Comparison of ENCODE assay signal across 7 cellular contexts in genomic region chr17:19533036-19533717, GRCh38. TPM values are rescaled to one million over a fixed set of nuclear protein-coding genes. Genes with fewer than 3 reads are reported as not detected.
DNase-seq lines count a peak whose midpoint lies in the region; ATAC-seq, FAIRE-seq and TF ChIP-seq lines count a peak whose summit lies in the region.

No MANE protein-coding gene starts in this region.

- H3K9ac ChIP-seq in HUES48 (ENCODE audit: low read depth, low read length) (no peak overlapping the region), GM12878 (ENCODE audit: control insufficient read depth, insufficient read depth, low read length) (no peak overlapping the region)

- TF ChIP-seq RAD21 in GM12878 (IDR thresholded peaks at IDR 0.05; ENCODE audit: insufficient read depth, low read depth, low read length): no peak

- FAIRE-seq in GM12878 (lab: Jason Lieb, UNC): no peak

- H2AFZ ChIP-seq in GM12878 (ENCODE audit: control insufficient read depth, low read depth, low read length): no peak overlapping the region

- peak overlapping the region; percentile 60; the same call in 1 of the 2 replicates for H3K4me2 ChIP-seq in GM12878 (ENCODE audit: control insufficient read depth, insufficient read depth)

- H3K4me1 ChIP-seq in HUES48 (ENCODE audit: control insufficient read depth, insufficient read depth, low read length): no peaks in the 10 kb centered on the region
- H3K4me1 ChIP-seq in GM12878 (ENCODE audit: control insufficient read depth, insufficient read depth, low read length): peaks cover 6% of the 10 kb centered on the region; the same call in 1 of the 2 replicates
- H3K4me1 ChIP-seq in right lobe of liver: peaks cover 0 to 44% (median 9%) of the 10 kb centered on the region in 4 donors
- H3K4me1 ChIP-seq in stomach: peaks cover 16 to 19% (median 18%) of the 10 kb centered on the region in 4 donors

- 56% methylated on average over 26 of the region's 30 CpGs for WGBS in GM12878 (ENCODE audit: insufficient coverage, insufficient replicate concordance, low lambda C conversion rate, missing lambda C conversion rate)
- 14% methylated on average over 14 of the region's 30 CpGs for WGBS in right lobe of liver (ENCODE audit: insufficient coverage, low coverage, low lambda C conversion rate, missing lambda C conversion rate)
- 35 to 55% (median 43%) methylated on average over 20 to 30 of the region's 30 CpGs for WGBS in stomach, 5 donors

- H3K9me3 ChIP-seq in HUES48 (ENCODE audit: control insufficient read depth, insufficient read depth, low read length) (no peaks in the 10 kb centered on the region), GM12878 (replicated peaks; ENCODE audit: control insufficient read depth, insufficient read depth, low read length) (no peaks in the 10 kb centered on the region), right lobe of liver (no peaks in the 10 kb centered on the region), stomach (no peaks in the 10 kb centered on the region)

- ATAC-seq in GM12878 (no peak), right lobe of liver (peak; percentile 17 to 47 (median 41))

- H3K79me2 ChIP-seq in GM12878 (ENCODE audit: control insufficient read depth, insufficient read depth, low read length): no peaks in the 10 kb centered on the region

- CTCF ChIA-PET in GM12878 (lab: Yijun Ruan, JAX): no interaction called here

- peaks cover 55% of the 10 kb centered on the region for H3K27me3 Mint-ChIP-seq in activated CD4-positive, alpha-beta T cell treated with anti-CD3 and anti-CD28 coated beads, Interleukin-2, amount 10 ng/mL, durations not matched to agents 24 days and 14 days

- H3K9me3 Mint-ChIP-seq in activated CD4-positive, alpha-beta T cell treated with anti-CD3 and anti-CD28 coated beads, Interleukin-2, amount 10 ng/mL, durations not matched to agents 24 days and 14 days: no peaks in the 10 kb centered on the region

- SMC1A ChIA-PET in GM12878 (lab: Charles Lee; ENCODE audit: uncharacterized antibody, unreplicated experiment): no interaction called here

- no peaks in the 10 kb centered on the region for H3K4me1 Mint-ChIP-seq in activated CD4-positive, alpha-beta T cell treated with anti-CD3 and anti-CD28 coated beads, Interleukin-2, amount 10 ng/mL, durations not matched to agents 24 days and 14 days

- no peak overlapping the region for H3K4me3 Mint-ChIP-seq in activated CD4-positive, alpha-beta T cell treated with anti-CD3 and anti-CD28 coated beads, Interleukin-2, amount 10 ng/mL, durations not matched to agents 24 days and 14 days

- H3K36me3 ChIP-seq in HUES48 (ENCODE audit: control insufficient read depth, insufficient read depth, low read length): no peaks in the 10 kb centered on the region
- H3K36me3 ChIP-seq in GM12878 (ENCODE audit: control insufficient read depth in 2 of 2, insufficient read depth in 2 of 2, low read length in 1 of 2): no peaks in the 10 kb centered on the region
- H3K36me3 ChIP-seq in right lobe of liver: no peaks in the 10 kb centered on the region
- H3K36me3 ChIP-seq in stomach: no peaks in the 10 kb centered on the region

- RAD21 ChIA-PET in GM12878 (lab: Charles Lee; ENCODE audit: unreplicated experiment): no interaction called here

- TF ChIP-seq CTCF in GM12878 (IDR thresholded peaks at IDR 0.05 in 2 of 3, conservative IDR thresholded peaks at IDR 0.05 in 1 of 3; ENCODE audit: control insufficient read depth in 2 of 3, extremely low read depth in 1 of 3, insufficient read depth in 1 of 3, low read depth in 3 of 3, low read length in 3 of 3): no peak
- no peak for TF ChIP-seq CTCF in right lobe of liver (IDR thresholded peaks at IDR 0.05)
- no peak for TF ChIP-seq CTCF in stomach (IDR thresholded peaks at IDR 0.05)

- in situ Hi-C loops in GM12878 (cut with MboI): no loop called here

- H3K27ac ChIP-seq in HUES48 (ENCODE audit: low read depth, low read length) (no peak overlapping the region), GM12878 (ENCODE audit: control insufficient read depth, insufficient read depth) (no peak overlapping the region), right lobe of liver (peak overlapping the region; percentile 82 to 100 (median 99)), stomach (no peak overlapping the region)

- H3K27me3 ChIP-seq in HUES48 (ENCODE audit: control insufficient read depth, insufficient read depth, low read length) (peaks cover 40% of the 10 kb centered on the region), GM12878 (replicated peaks in 1 of 2; ENCODE audit: control insufficient read depth in 2 of 2, insufficient read depth in 2 of 2, low read length in 1 of 2) (peaks cover 4 to 12% of the 10 kb centered on the region in 2 experiments; a peak in 3 of 4 replicates), right lobe of liver (no peaks in the 10 kb centered on the region), stomach (peaks cover 0 to 39% (median 24%) of the 10 kb centered on the region in 3 donors)

- DNase-seq in GM12878 (ENCODE audit: low read depth, low spot score) (no peak), right lobe of liver (peak; percentile 58 to 75 (median 64)), stomach (no peak), NCI-H146 treated with DMSO at 0.1 percent for 48 hours (lab: John Stamatoyannopoulos, UW; ENCODE audit: unreplicated experiment) (no peak)
- DNase-seq in activated CD4-positive, alpha-beta T cell treated with anti-CD3 and anti-CD28 coated beads, Interleukin-2, amount 10 ng/mL, durations not matched to agents 24 days and 14 days: no peak
- DNase-seq in stimulated activated naive CD4-positive, alpha-beta T cell (lab: John Stamatoyannopoulos, UW): no peak

- TF ChIP-seq EP300 in GM12878 (IDR thresholded peaks at IDR 0.05; ENCODE audit: borderline replicate concordance in 1 of 2, control insufficient read depth in 1 of 2, low read depth in 2 of 2, low read length in 2 of 2) (no peak), stomach (IDR thresholded peaks at IDR 0.05) (no peak)

- POLR2A ChIA-PET in GM12878 (lab: Charles Lee): no interaction called here

- BruUV-seq in GM12878 (replicated peaks; lab: Mats Ljungman, UMichigan): no TSS peak

- peak overlapping the region; percentile 63 for H3K4me3 ChIP-seq in HUES48 (ENCODE audit: low read depth, low read length)
- no peak overlapping the region for H3K4me3 ChIP-seq in GM12878
- H3K4me3 ChIP-seq in right lobe of liver: peak overlapping the region; percentile 75 to 92 (median 85)
- H3K4me3 ChIP-seq in stomach: peak overlapping the region; percentile 49 to 71 (median 59)

- H3K36me3 Mint-ChIP-seq in activated CD4-positive, alpha-beta T cell treated with anti-CD3 and anti-CD28 coated beads, Interleukin-2, amount 10 ng/mL, durations not matched to agents 24 days and 14 days (ENCODE audit: low read depth): no peaks in the 10 kb centered on the region

- H4K20me1 ChIP-seq in GM12878 (ENCODE audit: control insufficient read depth, insufficient read depth): no peaks in the 10 kb centered on the region

- intact Hi-C loops in GM12878 (cut with micrococcal nuclease; ENCODE audit: unreplicated experiment) (no loop called here), right lobe of liver (cut with DNase I) (no loop called here), stomach (cut with DNase I; ENCODE audit: low total_unique reads) (no loop called here)
- intact Hi-C loops in activated CD4-positive, alpha-beta T cell treated with anti-CD3 and anti-CD28 coated beads, Interleukin-2, amount 10 ng/mL, durations not matched to agents 24 days and 14 days (cut with micrococcal nuclease): no loop called here

- H3K27ac Mint-ChIP-seq in activated CD4-positive, alpha-beta T cell treated with anti-CD3 and anti-CD28 coated beads, Interleukin-2, amount 10 ng/mL, durations not matched to agents 24 days and 14 days: no peak overlapping the region

- TF ChIP-seq POLR2A in GM12878 (IDR thresholded peaks at IDR 0.05; ENCODE audit: low read depth, low read length) (no peak), right lobe of liver (IDR thresholded peaks at IDR 0.05) (no peak), stomach (IDR thresholded peaks at IDR 0.05) (no peak)

TF ChIP-seq in GM12878, 131 proteins besides CTCF, POLR2A, EP300 and RAD21 (continues in another document):
- TF ChIP-seq NRF1 (conservative IDR thresholded peaks at IDR 0.05; ENCODE audit: low read depth, low read length): no peak
- no peak for TF ChIP-seq IRF4 (IDR thresholded peaks at IDR 0.05; ENCODE audit: low read depth, low read length)
- TF ChIP-seq ZNF217 (IDR thresholded peaks at IDR 0.05): no peak
- no peak for TF ChIP-seq FOXK2 (IDR thresholded peaks at IDR 0.05)
- no peak for TF ChIP-seq NFXL1 (IDR thresholded peaks at IDR 0.05; ENCODE audit: borderline replicate concordance)
- TF ChIP-seq RCOR1 (conservative IDR thresholded peaks at IDR 0.05; ENCODE audit: low read depth, low read length): no peak
- TF ChIP-seq ZBED1 (IDR thresholded peaks at IDR 0.05; ENCODE audit: borderline replicate concordance): no peak
- TF ChIP-seq FOXM1 (IDR thresholded peaks at IDR 0.05; ENCODE audit: low read depth, low read length): no peak

RNA-seq across cellular contexts. Expression of gene SLC47A1, which starts 0.5 kb away (rescaled TPM):
- total RNA-seq in GM12878 (2013; cell fraction: nucleolus; rRNA removed): not detected in 2 replicates
- not detected in 2 replicates for total RNA-seq in GM12878 (2014; rRNA removed)
- total RNA-seq in GM12878 (2014; rRNA removed; fragmentation: Illumina TruSeq; extraction: Trizol): not detected in 2 replicates
- 0.41 TPM in 1 of 2 replicates, not detected in the other for total RNA-seq in GM12878 (2021)
- polyA plus RNA-seq in GM12878 (2011; ENCODE audit: low read depth): 0.14 TPM
- polyA plus RNA-seq in GM12878 (2011; rRNA removed): not detected in 2 replicates
- polyA plus RNA-seq in GM12878 (2011; cell fraction: cytosol; rRNA removed): not detected in 2 replicates
- not detected in 2 replicates for polyA plus RNA-seq in GM12878 (2011; cell fraction: nucleus; rRNA removed)
- 0.21 and 0.47 TPM in 2 replicates for polyA plus RNA-seq in GM12878 (2012)
- not detected in 2 replicates for polyA plus RNA-seq in GM12878 (2014; fragmentation: Illumina TruSeq; extraction: Trizol)
- not detected for polyA plus RNA-seq in GM12878 (2014; fragmentation: Nextera tagmentation; extraction: Ambion mirVana)
- polyA plus RNA-seq in GM12878 (2014; rRNA removed): not detected in 2 replicates
- not detected for polyA plus RNA-seq in GM12878 (2016; fragmentation: Nextera tagmentation; extraction: Ambion mirVana)
- not detected in 2 replicates for polyA minus RNA-seq in GM12878 (2011; rRNA and poly(A)+ RNA removed)
- polyA minus RNA-seq in GM12878 (2011; cell fraction: cytosol; rRNA and poly(A)+ RNA removed): not detected in 2 replicates
- not detected in 2 replicates for polyA minus RNA-seq in GM12878 (2011; cell fraction: nucleus; rRNA and poly(A)+ RNA removed)
- 100 to 1,000 TPM in 2 of 6 experiments, 10 to 100 TPM in 4; 47.5 to 182 (median 67.4) TPM for total RNA-seq in right lobe of liver
- 1 to 10 TPM in 1 of 5 donors, under 1 TPM in 2, not detected in 2; 0.29 to 1.3 (median 0.55) TPM for total RNA-seq in stomach
- 1 to 10 TPM in 2 of 3 donors, under 1 TPM in 1; 0.25 to 1.3 (median 1.1) TPM for polyA plus RNA-seq in stomach
- total RNA-seq in activated CD4-positive, alpha-beta T cell treated with anti-CD3 and anti-CD28 coated beads, Interleukin-2, amount 10 ng/mL, durations not matched to agents 24 days and 14 days: not detected in 2 replicates

Comparison
In these comparisons a context has a peak if more than half of its experiments do, and no peak if none do; other contexts are left out.
1. H3K27ac ChIP-seq: peak in right lobe of liver (3 of 3); none in HUES48 (single experiment), GM12878 (single experiment) and stomach (0 of 5).
2. DNase-seq: peak in right lobe of liver (3 of 3); none in GM12878 (single experiment), stomach (single experiment), NCI-H146 treated with DMSO at 0.1 percent for 48 hours (single experiment), activated CD4-positive, alpha-beta T cell treated with anti-CD3 and anti-CD28 coated beads, Interleukin-2, amount 10 ng/mL, durations not matched to agents 24 days and 14 days (single experiment) and stimulated activated naive CD4-positive, alpha-beta T cell (0 of 6).
3. RNA of gene SLC47A1, which starts 0.5 kb away (total RNA-seq): 47.5 to 182 TPM in right lobe of liver; 0.29 to 1.3 TPM in stomach, 0.41 TPM in GM12878 and not detected in activated CD4-positive, alpha-beta T cell treated with anti-CD3 and anti-CD28 coated beads, Interleukin-2, amount 10 ng/mL, durations not matched to agents 24 days and 14 days; every median in the first group is over 10 times any median in the second.